26 cellular contexts compared by ENCODE assay signal in genomic region chr4:61992351-61992750, GRCh38.
DNase-seq lines count a peak whose midpoint lies in the region; ATAC-seq and TF ChIP-seq lines count a peak whose summit lies in the region.
"Had no signal": no experiment of that assay in that cellular context is flagged by ENCODE, and none has a peak within 500 bp of the region (broad histone marks: within the 10 kb centered on the region; RNA-seq: fewer than 3 reads in every experiment).

No MANE protein-coding gene starts in this region.

- no peak for TF ChIP-seq EP300 in ovary (IDR thresholded peaks at IDR 0.05)

- no peaks in the 10 kb centered on the region for H3K9me3 ChIP-seq in ovary
- H3K9me3 ChIP-seq: BLaER1 treated with 17β-estradiol and CSF1 and Interleukin-3, amounts not matched to agents 10 nM and 100 nM; lower lobe of right lung; mucosa of descending colon; sigmoid colon; thyroid gland had no signal

- H3K36me3 ChIP-seq in ovary: no peaks in the 10 kb centered on the region
- H3K36me3 ChIP-seq: BLaER1 treated with 17β-estradiol and CSF1 and Interleukin-3, amounts not matched to agents 10 nM and 100 nM; lower lobe of right lung; sigmoid colon; thyroid gland had no signal

- no peak overlapping the region for H3K27ac ChIP-seq in ovary
- H3K27ac ChIP-seq: BLaER1 treated with 17β-estradiol and CSF1 and Interleukin-3, amounts not matched to agents 10 nM and 100 nM; lower lobe of right lung; sigmoid colon; thyroid gland had no signal

- peaks cover 35% of the 10 kb centered on the region for H3K4me1 Mint-ChIP-seq in glutamatergic neuron (ENCODE audit: low read depth, unreplicated experiment)
- no peaks in the 10 kb centered on the region for H3K4me1 Mint-ChIP-seq in activated CD4-positive, alpha-beta T cell treated with anti-CD3 and anti-CD28 coated beads, Interleukin-2, amount 10 ng/mL, durations not matched to agents 7 days and 5 days

- POLR2A ChIA-PET in activated CD4-positive, alpha-beta T cell treated with anti-CD3 and anti-CD28 coated beads, Interleukin-2, amount 10 ng/mL, durations not matched to agents 7 days and 5 days (lab: Charles Lee): no interaction called here

- WGBS in ovary, 3 donors: 25 to 42% (median 37%) methylated on average over 2 of the region's 2 CpGs

- H3K27ac Mint-ChIP-seq in glutamatergic neuron (ENCODE audit: unreplicated experiment): peak overlapping the region; percentile 97
- H3K27ac Mint-ChIP-seq in activated CD4-positive, alpha-beta T cell treated with anti-CD3 and anti-CD28 coated beads, Interleukin-2, amount 10 ng/mL, durations not matched to agents 7 days and 5 days: no peak overlapping the region
- H3K27ac Mint-ChIP-seq: activated CD4-positive, alpha-beta memory T cell treated with anti-CD3 and anti-CD28 coated beads for 36 hours; activated naive CD4-positive, alpha-beta T cell treated with anti-CD3 and anti-CD28 coated beads, Interleukin-2, amount 50 U/mL, for 72 hours; activated T-helper 2 cell treated with anti-CD3 and anti-CD28 coated beads, Interferon-gamma antibody, Interleukin-2, Interleukin-4, amounts not matched to agents 10 μg/mL and 5 μg/mL and 100 μg/mL, durations not matched to agents 14 hours and 24 hours and 36 hours; IgD-negative memory B cell; stimulated activated naive CD8-positive, alpha-beta T cell treated with anti-CD3 and anti-CD28 coated beads, Interleukin-15, Interleukin-2, amounts not matched to agents 100 ng/mL and 50 ng/mL, for 24 hours had no signal

- no peak for ATAC-seq in HG02885 (IDR thresholded peaks at IDR 0.05; ENCODE audit: poor library complexity, unreplicated experiment)
- ATAC-seq: activated naive CD4-positive, alpha-beta T cell treated with anti-CD3 and anti-CD28 coated beads, Interleukin-2, amount 50 U/mL, for 72 hours; lower lobe of right lung; mucosa of descending colon; Right ventricle myocardium inferior had no signal

- TF ChIP-seq POLR2A in ovary (IDR thresholded peaks at IDR 0.05): no peak

- CTCF ChIA-PET in activated CD4-positive, alpha-beta T cell treated with anti-CD3 and anti-CD28 coated beads, Interleukin-2, amount 10 ng/mL, durations not matched to agents 7 days and 5 days (lab: Charles Lee): no interaction called here

- H3K4me1 ChIP-seq in ovary (ENCODE audit: insufficient read depth): no peaks in the 10 kb centered on the region
- H3K4me1 ChIP-seq: BLaER1 treated with 17β-estradiol and CSF1 and Interleukin-3, amounts not matched to agents 10 nM and 100 nM; lower lobe of right lung; sigmoid colon; thyroid gland had no signal

- no peaks in the 10 kb centered on the region for H3K27me3 ChIP-seq in ovary
- H3K27me3 ChIP-seq: BLaER1 treated with 17β-estradiol and CSF1 and Interleukin-3, amounts not matched to agents 10 nM and 100 nM; dorsolateral prefrontal cortex; sigmoid colon; thyroid gland had no signal

- peaks cover 10% of the 10 kb centered on the region for H3K9me3 Mint-ChIP-seq in glutamatergic neuron (ENCODE audit: unreplicated experiment)
- peaks cover 4% of the 10 kb centered on the region for H3K9me3 Mint-ChIP-seq in activated CD4-positive, alpha-beta T cell treated with anti-CD3 and anti-CD28 coated beads, Interleukin-2, amount 10 ng/mL, durations not matched to agents 7 days and 5 days

- intact Hi-C loops in ovary (cut with DNase I): no loop called here

- no peaks in the 10 kb centered on the region for H3K36me3 Mint-ChIP-seq in glutamatergic neuron (ENCODE audit: unreplicated experiment)
- no peaks in the 10 kb centered on the region for H3K36me3 Mint-ChIP-seq in activated CD4-positive, alpha-beta T cell treated with anti-CD3 and anti-CD28 coated beads, Interleukin-2, amount 10 ng/mL, durations not matched to agents 7 days and 5 days (ENCODE audit: low read depth)
- H3K36me3 Mint-ChIP-seq: activated CD4-positive, alpha-beta memory T cell treated with anti-CD3 and anti-CD28 coated beads for 36 hours; activated naive CD4-positive, alpha-beta T cell treated with anti-CD3 and anti-CD28 coated beads, Interleukin-2, amount 50 U/mL, for 72 hours; IgD-negative memory B cell had no signal

- H3K4me3 Mint-ChIP-seq in glutamatergic neuron (ENCODE audit: unreplicated experiment): peak overlapping the region; percentile 79
- H3K4me3 Mint-ChIP-seq in activated CD4-positive, alpha-beta T cell treated with anti-CD3 and anti-CD28 coated beads, Interleukin-2, amount 10 ng/mL, durations not matched to agents 7 days and 5 days: no peak overlapping the region
- H3K4me3 Mint-ChIP-seq: activated CD4-positive, alpha-beta memory T cell treated with anti-CD3 and anti-CD28 coated beads for 36 hours; IgD-negative memory B cell; stimulated activated naive CD8-positive, alpha-beta T cell treated with anti-CD3 and anti-CD28 coated beads, Interleukin-15, Interleukin-2, amounts not matched to agents 100 ng/mL and 50 ng/mL, for 24 hours had no signal

- peaks cover 9% of the 10 kb centered on the region for H3K27me3 Mint-ChIP-seq in glutamatergic neuron (ENCODE audit: unreplicated experiment)
- no peaks in the 10 kb centered on the region for H3K27me3 Mint-ChIP-seq in activated CD4-positive, alpha-beta T cell treated with anti-CD3 and anti-CD28 coated beads, Interleukin-2, amount 10 ng/mL, durations not matched to agents 7 days and 5 days
- H3K27me3 Mint-ChIP-seq: activated CD4-positive, alpha-beta memory T cell treated with anti-CD3 and anti-CD28 coated beads for 36 hours; IgD-negative memory B cell; stimulated activated naive CD8-positive, alpha-beta T cell treated with anti-CD3 and anti-CD28 coated beads, Interleukin-15, Interleukin-2, amounts not matched to agents 100 ng/mL and 50 ng/mL, for 24 hours had no signal

- peak; percentile 75 for DNase-seq in DMS 273 treated with DMSO at 0.1 percent for 48 hours (lab: John Stamatoyannopoulos, UW)
- peak; percentile 85 for DNase-seq in NCI-H146 treated with DMSO at 0.1 percent for 48 hours (lab: John Stamatoyannopoulos, UW; ENCODE audit: unreplicated experiment)
- peak; percentile 88 for DNase-seq in NCI-H69 (lab: John Stamatoyannopoulos, UW)
- DNase-seq in glutamatergic neuron: peak; percentile 37
- no peak for DNase-seq in ovary
- DNase-seq in activated CD4-positive, alpha-beta T cell treated with anti-CD3 and anti-CD28 coated beads, Interleukin-2, amount 10 ng/mL, durations not matched to agents 7 days and 5 days: no peak
- no peak for DNase-seq in NCI-H510A (lab: John Stamatoyannopoulos, UW)
- DNase-seq: activated CD4-positive, alpha-beta memory T cell treated with anti-CD3 and anti-CD28 coated beads for 36 hours; activated CD4-positive, CD25-positive, alpha-beta regulatory T cell; aorta; kidney; lower lobe of right lung; mucosa of descending colon; NCI-H1105; sigmoid colon; stimulated activated CD4-positive, alpha-beta T cell treated with anti-CD3 and anti-CD28 coated beads, Interleukin-15, amount 100 ng/mL, for 24 hours; T1000; thyroid gland had no signal

- H3K4me3 ChIP-seq in ovary: no peak overlapping the region
- H3K4me3 ChIP-seq: BLaER1 treated with 17β-estradiol and CSF1 and Interleukin-3, amounts not matched to agents 10 nM and 100 nM; dorsolateral prefrontal cortex; lower lobe of right lung; mucosa of descending colon; sigmoid colon; thyroid gland had no signal

- no peak for TF ChIP-seq CTCF in glutamatergic neuron (IDR thresholded peaks at IDR 0.05; ENCODE audit: partially characterized antibody, unreplicated experiment)
- no peak for TF ChIP-seq CTCF in ovary (IDR thresholded peaks at IDR 0.05)

Comparison
In these comparisons a context has a peak if more than half of its experiments do, and no peak if none do; other contexts are left out.
1. DNase-seq: peak in DMS 273 treated with DMSO at 0.1 percent for 48 hours (single experiment), NCI-H146 treated with DMSO at 0.1 percent for 48 hours (single experiment), NCI-H69 (single experiment) and glutamatergic neuron (single experiment); none in ovary (0 of 5), activated CD4-positive, alpha-beta T cell treated with anti-CD3 and anti-CD28 coated beads, Interleukin-2, amount 10 ng/mL, durations not matched to agents 7 days and 5 days (single experiment) and NCI-H510A (single experiment).